ENCODE assay signal across 14 cellular contexts in genomic region chrX:125646195-125646594, GRCh38.
A peak's percentile ranks its signal among the peaks of the same experiment; 100 is the strongest.
DNase-seq lines count a peak whose midpoint lies in the region; ATAC-seq and TF ChIP-seq lines count a peak whose summit lies in the region.
"Had no signal": no experiment of that assay in that cellular context is flagged by ENCODE, and none has a peak within 500 bp of the region (broad histone marks: within the 10 kb centered on the region; RNA-seq: fewer than 3 reads in every experiment).

No MANE protein-coding gene starts in this region.

- H3K27ac ChIP-seq in A673 (ENCODE audit: low read depth, low read length, poor library complexity, severe bottlenecking), result no peak overlapping the region
- H3K27ac ChIP-seq: lower lobe of right lung, spleen had no signal

- TF ChIP-seq CTCF in A673 (conservative IDR thresholded peaks at IDR 0.05; ENCODE audit: low read depth, low read length) (peak; percentile 38), GM12875 (IDR thresholded peaks at IDR 0.05; ENCODE audit: borderline replicate concordance, insufficient read depth, low read depth, low read length) (peak; percentile 47; the same call in 1 of the 2 replicates), chondrocyte (IDR thresholded peaks at IDR 0.05) (no peak)

- CTCF ChIA-PET in A673 (lab: Charles Lee), result interaction anchor here (0.6 kb wide), 1 partner anchor 28 kb away, joined by 5 read pairs; no protein-coding TSS in a partner anchor

- no peaks in the 10 kb centered on the region for H3K4me1 ChIP-seq in A673 (ENCODE audit: insufficient read depth, low read length, poor library complexity, severe bottlenecking)
- H3K4me1 ChIP-seq: lower lobe of right lung, spleen had no signal

- no peaks in the 10 kb centered on the region for H3K36me3 ChIP-seq in A673 (ENCODE audit: insufficient read depth, low read length, poor library complexity, severe bottlenecking)
- H3K36me3 ChIP-seq: lower lobe of right lung, spleen had no signal

- intact Hi-C loops in A673 (cut with micrococcal nuclease; ENCODE audit: unreplicated experiment), result no loop called here

- H3K4me1 Mint-ChIP-seq in chondrocyte (ENCODE audit: low read depth), result peaks cover under 1% of the 10 kb centered on the region
- H3K4me1 Mint-ChIP-seq: activated CD8-positive, alpha-beta memory T cell treated with anti-CD3 and anti-CD28 coated beads, Interleukin-2, amount 10 ng/mL, durations not matched to agents 7 days and 5 days had no signal

- no peaks in the 10 kb centered on the region for H3K9me3 ChIP-seq in A673 (ENCODE audit: low read depth, low read length, poor library complexity, severe bottlenecking)
- H3K9me3 ChIP-seq: lower lobe of right lung had no signal

- no peaks in the 10 kb centered on the region for H3K36me3 Mint-ChIP-seq in chondrocyte (ENCODE audit: low read depth)
- H3K36me3 Mint-ChIP-seq: activated CD8-positive, alpha-beta memory T cell treated with anti-CD3 and anti-CD28 coated beads, Interleukin-2, amount 10 ng/mL, durations not matched to agents 7 days and 5 days had no signal

- H3K9me3 Mint-ChIP-seq in chondrocyte (ENCODE audit: low read depth), result peaks cover 32% of the 10 kb centered on the region

- no peak overlapping the region for H3K4me3 Mint-ChIP-seq in chondrocyte (ENCODE audit: unreplicated experiment)
- H3K4me3 Mint-ChIP-seq: activated CD8-positive, alpha-beta memory T cell treated with anti-CD3 and anti-CD28 coated beads, Interleukin-2, amount 10 ng/mL, durations not matched to agents 7 days and 5 days had no signal

- no TSS peak for BruUV-seq in A673 (replicated peaks; lab: Mats Ljungman, UMichigan)

- no peaks in the 10 kb centered on the region for H3K27me3 Mint-ChIP-seq in chondrocyte (ENCODE audit: low read depth)
- H3K27me3 Mint-ChIP-seq: activated CD8-positive, alpha-beta memory T cell treated with anti-CD3 and anti-CD28 coated beads, Interleukin-2, amount 10 ng/mL, durations not matched to agents 7 days and 5 days had no signal

- no peak overlapping the region for H3K4me3 ChIP-seq in A673 (ENCODE audit: low read depth, low read length, poor library complexity, severe bottlenecking)
- no peak overlapping the region for H3K4me3 ChIP-seq in GM12875 (ENCODE audit: low read depth, low read length)
- H3K4me3 ChIP-seq: lower lobe of right lung, spleen had no signal

- DNase-seq in A673 (ENCODE audit: low spot score) (peak; percentile 6), chondrocyte (ENCODE audit: low spot score) (peak; percentile 24)
- DNase-seq in central memory CD4-positive, alpha-beta T cell, result no peak
- DNase-seq: activated CD8-positive, alpha-beta memory T cell treated with anti-CD3 and anti-CD28 coated beads, Interleukin-2, amount 10 ng/mL, durations not matched to agents 7 days and 5 days; C1 segment of cervical spinal cord; lower lobe of right lung; NCI-H1930; spleen; T-helper 2 cell had no signal

- no peak overlapping the region for H3K27ac Mint-ChIP-seq in chondrocyte (ENCODE audit: unreplicated experiment)
- H3K27ac Mint-ChIP-seq: activated CD8-positive, alpha-beta memory T cell treated with anti-CD3 and anti-CD28 coated beads, Interleukin-2, amount 10 ng/mL, durations not matched to agents 7 days and 5 days had no signal

- TF ChIP-seq RAD21 in Ishikawa (IDR thresholded peaks at IDR 0.05; ENCODE audit: low read depth), result peak; percentile 4; the same call in 1 of the 2 replicates

- H3K27me3 ChIP-seq in A673 (replicated peaks; ENCODE audit: insufficient read depth, low read depth, low read length, poor library complexity), result no peaks in the 10 kb centered on the region
- H3K27me3 ChIP-seq: spleen had no signal

- POLR2A ChIA-PET in A673 (lab: Charles Lee; ENCODE audit: low non-redundant PET), result no interaction called here

- ATAC-seq in GM19467 (IDR thresholded peaks at IDR 0.05; ENCODE audit: unreplicated experiment) (no peak), GM19035 (IDR thresholded peaks at IDR 0.05; ENCODE audit: unreplicated experiment) (no peak), GM21526 (IDR thresholded peaks at IDR 0.05; ENCODE audit: low FRiP score, unreplicated experiment) (no peak)
- ATAC-seq: activated CD8-positive, alpha-beta memory T cell treated with anti-CD3 and anti-CD28 coated beads, Interleukin-2, amount 10 ng/mL, durations not matched to agents 7 days and 5 days had no signal

- TF ChIP-seq EP300 in Ishikawa (IDR thresholded peaks at IDR 0.05; ENCODE audit: borderline replicate concordance), result no peak

TF ChIP-seq in Ishikawa, 13 proteins besides CTCF, POLR2A, EP300 and RAD21:
- TF ChIP-seq ZBTB7A (IDR thresholded peaks at IDR 0.05; ENCODE audit: low read depth), result no peak
- no peak for TF ChIP-seq CREB1 (IDR thresholded peaks at IDR 0.05; ENCODE audit: low read depth)
